Comparison of ENCODE assay signal across 1 cellular context in the genomic region with DNA sequence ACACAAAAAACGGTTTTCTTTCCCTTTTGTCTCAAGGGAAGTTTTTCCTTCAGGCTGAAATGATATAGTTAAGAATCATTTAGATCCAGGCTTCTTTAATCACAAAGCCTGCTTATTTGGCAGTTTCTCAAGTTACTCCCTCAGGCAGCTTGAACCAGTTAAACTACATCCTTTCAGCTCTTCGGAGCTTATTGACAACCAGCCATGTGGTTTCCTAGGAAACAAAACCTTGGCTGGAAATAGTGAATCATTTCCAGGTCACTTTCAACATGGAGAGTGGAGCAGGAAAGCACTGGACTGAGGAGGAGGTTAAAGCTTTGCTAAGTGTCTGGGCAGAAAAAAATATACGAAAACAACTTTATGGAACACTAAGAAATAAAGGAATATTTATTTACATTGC.
A peak's percentile ranks its signal among the peaks of the same experiment; 100 is the strongest.
TF ChIP-seq lines count a peak whose summit lies in the region.

No MANE protein-coding gene starts in this region.

TF ChIP-seq in HEK293, 187 proteins besides CTCF, POLR2A, EP300 and RAD21 (continued from another document):
- TF ChIP-seq, protein P1, sequence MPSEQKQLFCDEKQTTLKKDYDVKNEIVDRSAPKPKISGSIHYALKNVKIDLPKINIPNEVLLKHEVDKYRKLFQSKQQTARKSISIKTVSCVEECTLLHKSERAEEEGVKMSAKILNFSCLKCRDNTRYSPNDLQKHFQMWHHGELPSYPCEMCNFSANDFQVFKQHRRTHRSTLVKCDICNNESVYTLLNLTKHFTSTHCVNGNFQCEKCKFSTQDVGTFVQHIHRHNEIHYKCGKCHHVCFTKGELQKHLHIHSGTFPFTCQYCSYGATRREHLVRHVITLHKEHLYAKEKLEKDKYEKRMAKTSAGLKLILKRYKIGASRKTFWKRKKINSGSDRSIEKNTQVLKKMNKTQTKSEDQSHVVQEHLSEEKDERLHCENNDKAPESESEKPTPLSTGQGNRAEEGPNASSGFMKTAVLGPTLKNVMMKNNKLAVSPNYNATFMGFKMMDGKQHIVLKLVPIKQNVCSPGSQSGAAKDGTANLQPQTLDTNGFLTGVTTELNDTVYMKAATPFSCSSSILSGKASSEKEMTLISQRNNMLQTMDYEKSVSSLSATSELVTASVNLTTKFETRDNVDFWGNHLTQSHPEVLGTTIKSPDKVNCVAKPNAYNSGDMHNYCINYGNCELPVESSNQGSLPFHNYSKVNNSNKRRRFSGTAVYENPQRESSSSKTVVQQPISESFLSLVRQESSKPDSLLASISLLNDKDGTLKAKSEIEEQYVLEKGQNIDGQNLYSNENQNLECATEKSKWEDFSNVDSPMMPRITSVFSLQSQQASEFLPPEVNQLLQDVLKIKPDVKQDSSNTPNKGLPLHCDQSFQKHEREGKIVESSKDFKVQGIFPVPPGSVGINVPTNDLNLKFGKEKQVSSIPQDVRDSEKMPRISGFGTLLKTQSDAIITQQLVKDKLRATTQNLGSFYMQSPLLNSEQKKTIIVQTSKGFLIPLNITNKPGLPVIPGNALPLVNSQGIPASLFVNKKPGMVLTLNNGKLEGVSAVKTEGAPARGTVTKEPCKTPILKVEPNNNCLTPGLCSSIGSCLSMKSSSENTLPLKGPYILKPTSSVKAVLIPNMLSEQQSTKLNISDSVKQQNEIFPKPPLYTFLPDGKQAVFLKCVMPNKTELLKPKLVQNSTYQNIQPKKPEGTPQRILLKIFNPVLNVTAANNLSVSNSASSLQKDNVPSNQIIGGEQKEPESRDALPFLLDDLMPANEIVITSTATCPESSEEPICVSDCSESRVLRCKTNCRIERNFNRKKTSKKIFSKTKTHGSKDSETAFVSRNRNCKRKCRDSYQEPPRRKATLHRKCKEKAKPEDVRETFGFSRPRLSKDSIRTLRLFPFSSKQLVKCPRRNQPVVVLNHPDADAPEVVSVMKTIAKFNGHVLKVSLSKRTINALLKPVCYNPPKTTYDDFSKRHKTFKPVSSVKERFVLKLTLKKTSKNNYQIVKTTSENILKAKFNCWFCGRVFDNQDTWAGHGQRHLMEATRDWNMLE (tag by site-specific recombination; conservative IDR thresholded peaks at IDR 0.05; ENCODE audit: low read depth), result peak; percentile 62; the same call in 1 of the 2 replicates
- TF ChIP-seq HOXA7 (CRISPR knock-in tag; IDR thresholded peaks at IDR 0.05; ENCODE audit: borderline replicate concordance), result no peak
- TF ChIP-seq ZNF138 (tag by site-specific recombination; IDR thresholded peaks at IDR 0.05; ENCODE audit: borderline replicate concordance), result no peak
- TF ChIP-seq KLF16 (tag by site-specific recombination; IDR thresholded peaks at IDR 0.05), result no peak
- TF ChIP-seq ZNF121 (tag by site-specific recombination; IDR thresholded peaks at IDR 0.05), result no peak
- TF ChIP-seq ZIC2 (tag by site-specific recombination; IDR thresholded peaks at IDR 0.05), result no peak
- TF ChIP-seq ZNF341 (tag by site-specific recombination; IDR thresholded peaks at IDR 0.05; ENCODE audit: low read depth), result no peak
- TF ChIP-seq GLIS2 (tag by site-specific recombination; IDR thresholded peaks at IDR 0.05), result no peak
- TF ChIP-seq ZNF548 (tag by site-specific recombination; IDR thresholded peaks at IDR 0.05), result no peak
- TF ChIP-seq, protein P2, sequence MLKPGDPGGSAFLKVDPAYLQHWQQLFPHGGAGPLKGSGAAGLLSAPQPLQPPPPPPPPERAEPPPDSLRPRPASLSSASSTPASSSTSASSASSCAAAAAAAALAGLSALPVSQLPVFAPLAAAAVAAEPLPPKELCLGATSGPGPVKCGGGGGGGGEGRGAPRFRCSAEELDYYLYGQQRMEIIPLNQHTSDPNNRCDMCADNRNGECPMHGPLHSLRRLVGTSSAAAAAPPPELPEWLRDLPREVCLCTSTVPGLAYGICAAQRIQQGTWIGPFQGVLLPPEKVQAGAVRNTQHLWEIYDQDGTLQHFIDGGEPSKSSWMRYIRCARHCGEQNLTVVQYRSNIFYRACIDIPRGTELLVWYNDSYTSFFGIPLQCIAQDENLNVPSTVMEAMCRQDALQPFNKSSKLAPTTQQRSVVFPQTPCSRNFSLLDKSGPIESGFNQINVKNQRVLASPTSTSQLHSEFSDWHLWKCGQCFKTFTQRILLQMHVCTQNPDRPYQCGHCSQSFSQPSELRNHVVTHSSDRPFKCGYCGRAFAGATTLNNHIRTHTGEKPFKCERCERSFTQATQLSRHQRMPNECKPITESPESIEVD (tag by site-specific recombination; IDR thresholded peaks at IDR 0.05), result peak; percentile 92
- no peak for TF ChIP-seq ZNF701 (tag by site-specific recombination; IDR thresholded peaks at IDR 0.05)
- TF ChIP-seq TRIM28 (IDR thresholded peaks at IDR 0.05; ENCODE audit: borderline replicate concordance, low read length), result peak; percentile 57; the same call in 1 of the 2 replicates
- TF ChIP-seq ZNF221 (tag by site-specific recombination; IDR thresholded peaks at IDR 0.05; ENCODE audit: borderline replicate concordance), result no peak
- no peak for TF ChIP-seq SP3 (tag by site-specific recombination; IDR thresholded peaks at IDR 0.05)
- no peak for TF ChIP-seq ZNF514 (tag by site-specific recombination; IDR thresholded peaks at IDR 0.05)
- no peak for TF ChIP-seq ZBTB48 (tag by site-specific recombination; IDR thresholded peaks at IDR 0.05)
- TF ChIP-seq ZNF654 (tag by site-specific recombination; IDR thresholded peaks at IDR 0.05; ENCODE audit: low read depth), result no peak
- TF ChIP-seq ZXDB (tag by site-specific recombination; IDR thresholded peaks at IDR 0.05), result no peak
- no peak for TF ChIP-seq ZNF24 (tag by site-specific recombination; IDR thresholded peaks at IDR 0.05)
- no peak for TF ChIP-seq SALL2 (tag by site-specific recombination; IDR thresholded peaks at IDR 0.05; ENCODE audit: borderline replicate concordance)
- TF ChIP-seq ZBTB8A (tag by site-specific recombination; IDR thresholded peaks at IDR 0.05), result no peak
- no peak; the same call in 1 of the 2 replicates for TF ChIP-seq ZEB2 (tag by site-specific recombination; IDR thresholded peaks at IDR 0.05)
TF ChIP-seq in HEK293: peak in this region for 7.
